Comparison of ENCODE assay signal across 1 cellular context in the genomic region with DNA sequence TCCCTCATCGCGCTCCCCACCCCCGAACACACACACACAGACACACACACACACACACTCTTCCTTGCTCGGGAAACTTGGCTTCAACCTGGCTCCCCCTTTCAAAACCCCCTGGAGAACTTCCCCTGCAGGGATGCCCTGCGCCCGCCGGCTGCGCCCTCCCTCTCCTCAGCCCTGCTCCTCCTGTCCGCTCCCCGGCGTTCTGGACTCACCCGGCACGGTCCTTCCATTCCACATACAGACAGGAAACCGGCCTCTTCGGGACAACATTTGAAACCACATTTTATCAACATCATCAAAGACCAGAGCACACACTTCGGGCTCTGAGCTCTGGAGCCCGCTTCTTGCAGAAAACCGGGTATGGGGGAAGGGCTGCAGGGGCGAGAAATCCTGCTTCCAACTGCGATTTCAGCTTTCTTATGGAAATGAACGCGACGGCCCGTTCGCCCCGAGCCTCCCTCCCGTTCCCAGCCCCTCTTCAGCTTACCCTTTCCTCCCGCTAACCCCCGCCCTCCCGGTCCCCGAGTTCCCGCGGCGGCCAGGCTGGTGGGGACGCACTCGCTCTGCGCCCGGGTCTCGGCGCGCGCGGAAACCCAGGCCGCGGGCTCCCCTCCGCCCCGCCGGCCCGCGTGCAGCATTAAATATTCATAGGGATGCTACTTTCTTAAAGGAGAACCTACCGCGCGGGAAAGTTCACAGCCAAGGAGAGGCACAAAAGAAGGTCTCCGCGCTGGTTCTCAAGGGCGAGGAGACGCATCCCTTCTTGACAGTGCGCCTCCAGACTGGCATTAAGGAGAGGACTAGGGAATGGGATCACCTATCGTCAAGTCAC.
TF ChIP-seq lines count a peak whose summit lies in the region.

No MANE protein-coding gene starts in this region.

TF ChIP-seq in HEK293, 187 proteins besides CTCF, POLR2A, EP300 and RAD21 (continued from another document):
- TF ChIP-seq ZFHX2 (tag by site-specific recombination; conservative IDR thresholded peaks at IDR 0.05) (peak; percentile 72), BCL11A (tag by site-specific recombination; IDR thresholded peaks at IDR 0.05; ENCODE audit: low read depth) (no peak), ZNF777 (tag by site-specific recombination; IDR thresholded peaks at IDR 0.05; ENCODE audit: borderline replicate concordance) (peak; percentile 57)
